16 cellular contexts compared by ENCODE assay signal in genomic region chr2:128358941-128359731, GRCh38. TPM values are rescaled to one million over a fixed set of nuclear protein-coding genes. Genes with fewer than 3 reads are reported as not detected.
DNase-seq lines count a peak whose midpoint lies in the region; ATAC-seq, FAIRE-seq and TF ChIP-seq lines count a peak whose summit lies in the region.
"Had no signal": no experiment of that assay in that cellular context is flagged by ENCODE, and none has a peak within 500 bp of the region (broad histone marks: within the 10 kb centered on the region; RNA-seq: fewer than 3 reads in every experiment).

No MANE protein-coding gene starts in this region.

- H3K4ac ChIP-seq in H1 (replicated peaks; ENCODE audit: insufficient read length, low read depth, low read length), result no peak overlapping the region

- peak overlapping the region; percentile 62; the same call in 1 of the 2 replicates for H2BK15ac ChIP-seq in H1 (ENCODE audit: low read length)

- H4K91ac ChIP-seq in H1 (replicated peaks; ENCODE audit: insufficient read length, low read length), result no peak overlapping the region

- H3K4me1 Mint-ChIP-seq in stimulated activated naive B cell treated with anti-CD40 and anti-IgM and Interleukin-4, amounts not matched to agents 10 μg/mL and 1 μg/mL and 100 μg/mL, for 72 hours, result no peaks in the 10 kb centered on the region

- H3K14ac ChIP-seq in H1 (ENCODE audit: insufficient read length), result no peak overlapping the region

- no peaks in the 10 kb centered on the region for H3K23me2 ChIP-seq in H1 (ENCODE audit: low read depth, low read length)

- no peak overlapping the region for H2AK5ac ChIP-seq in H1 (ENCODE audit: low read depth, low read length)

- no peaks in the 10 kb centered on the region for H3K36me3 ChIP-seq in H1 (ENCODE audit: control insufficient read depth in 2 of 4, insufficient read depth in 4 of 4, low read length in 3 of 4)

- peak overlapping the region; percentile 62; the same call in 1 of the 2 replicates for H2BK12ac ChIP-seq in H1 (ENCODE audit: low read depth, low read length)

- H3K79me2 ChIP-seq in H1 (ENCODE audit: control insufficient read depth in 1 of 2, insufficient read depth in 2 of 2, low read length in 2 of 2), result no peaks in the 10 kb centered on the region

- DNase-seq in activated CD8-positive, alpha-beta memory T cell treated with anti-CD3 and anti-CD28 coated beads for 24 hours, result peak; percentile 17
- no peak for DNase-seq in activated CD8-positive, alpha-beta memory T cell treated with anti-CD3 and anti-CD28 coated beads, Interleukin-2, amount 50 U/mL, for 4 hours
- DNase-seq in H1 (ENCODE audit: low read depth in 1 of 2, low spot score in 2 of 2) (no peak), mesenteric fat pad (ENCODE audit: low spot score) (peak; percentile 86), dedifferentiated amniotic fluid mesenchymal stem cell (ENCODE audit: extremely low spot score) (no peak)
- no peak for DNase-seq in stimulated activated naive B cell treated with anti-CD40 and anti-IgM and Interleukin-4, amounts not matched to agents 10 μg/mL and 1 μg/mL and 100 μg/mL, for 72 hours
- DNase-seq: 8988T, C1 segment of cervical spinal cord, KBM-7, NCI-H1092, NCI-H2107, NCI-H226, NCI-H69 had no signal

- TF ChIP-seq RAD21 in H1 (IDR thresholded peaks at IDR 0.05 in 1 of 2, conservative IDR thresholded peaks at IDR 0.05 in 1 of 2; ENCODE audit: low read depth in 2 of 2, low read length in 2 of 2), result no peak

- TF ChIP-seq EP300 in H1 (IDR thresholded peaks at IDR 0.05; ENCODE audit: borderline replicate concordance in 1 of 2, low read depth in 2 of 2, low read length in 2 of 2), result no peak

- no peak overlapping the region for H3K4me2 ChIP-seq in H1 (ENCODE audit: insufficient read depth in 1 of 2, low read depth in 2 of 2, low read length in 2 of 2)

- no peak for FAIRE-seq in H1 (lab: Jason Lieb, UNC)

- no peaks in the 10 kb centered on the region for H3K27me3 Mint-ChIP-seq in stimulated activated naive B cell treated with anti-CD40 and anti-IgM and Interleukin-4, amounts not matched to agents 10 μg/mL and 1 μg/mL and 100 μg/mL, for 72 hours

- CTCF ChIA-PET in H1 (lab: Charles Lee; ENCODE audit: partially characterized antibody), result interaction anchor here (0.9 to 1.4 kb wide), 3 partner anchors 12 to 35 kb away, joined by 3 to 5 read pairs (median 4); no protein-coding TSS in a partner anchor

- H4K8ac ChIP-seq in H1 (ENCODE audit: extremely low read depth, insufficient read depth, low read length), result no peak overlapping the region

- H3K4me1 ChIP-seq in H1 (replicated peaks in 1 of 4; ENCODE audit: control insufficient read depth in 3 of 4, insufficient read depth in 4 of 4, low read length in 3 of 4), result peaks cover 6 to 25% (median 14%) of the 10 kb centered on the region in 4 experiments

- no peaks in the 10 kb centered on the region for H3K27me3 ChIP-seq in H1 (replicated peaks in 1 of 4; ENCODE audit: control insufficient read depth in 3 of 4, extremely low read depth in 1 of 4, insufficient read depth in 3 of 4, low read length in 3 of 4)

- H3K27ac ChIP-seq in H1 (ENCODE audit: low read depth, low read length), result no peak overlapping the region

- H3K56ac ChIP-seq in H1 (replicated peaks; ENCODE audit: insufficient read length, low read depth, low read length), result no peak overlapping the region

- H3K18ac ChIP-seq in H1 (ENCODE audit: extremely low read depth, low read length), result no peak overlapping the region

- H2BK5ac ChIP-seq in H1 (ENCODE audit: low read depth, low read length), result no peak overlapping the region

- no peaks in the 10 kb centered on the region for H3K9me3 ChIP-seq in H1 (ENCODE audit: insufficient read depth in 2 of 2, low read depth in 1 of 2, low read length in 1 of 2)

- peaks cover 0 to 4% of the 10 kb centered on the region in 2 donors for H3K36me3 Mint-ChIP-seq in stimulated activated naive B cell treated with anti-CD40 and anti-IgM and Interleukin-4, amounts not matched to agents 10 μg/mL and 1 μg/mL and 100 μg/mL, for 72 hours

- no peak overlapping the region for H3K4me3 ChIP-seq in H1 (ENCODE audit: extremely low read depth in 1 of 4, insufficient read depth in 2 of 4, low read depth in 3 of 4, low read length in 4 of 4)

- TF ChIP-seq POLR2A in H1 (IDR thresholded peaks at IDR 0.05; ENCODE audit: control extremely low read depth in 1 of 2, low read depth in 2 of 2, low read length in 2 of 2), result no peak

- no peak for ATAC-seq in stimulated activated naive B cell treated with anti-CD40 and anti-IgM and Interleukin-4, amounts not matched to agents 10 μg/mL and 1 μg/mL and 100 μg/mL, for 72 hours (replicated peaks)
- ATAC-seq in HG02970 (IDR thresholded peaks at IDR 0.05; ENCODE audit: low FRiP score, unreplicated experiment), result no peak
- no peak for ATAC-seq in GM19397 (IDR thresholded peaks at IDR 0.05; ENCODE audit: unreplicated experiment)
- ATAC-seq: Panc1 had no signal

- H2BK20ac ChIP-seq in H1 (ENCODE audit: low read length), result peak overlapping the region; percentile 13; the same call in 1 of the 2 replicates

- H4K20me1 ChIP-seq in H1 (replicated peaks in 1 of 2; ENCODE audit: control insufficient read depth in 1 of 2, insufficient read depth in 2 of 2, low read length in 2 of 2), result no peaks in the 10 kb centered on the region

- 94% methylated on average over 16 of the region's 16 CpGs; no CpG with 5 or more reads in 1 of the 2 experiments for WGBS in H1 (ENCODE audit: extremely low coverage in 1 of 2, insufficient coverage in 1 of 2, insufficient read length in 1 of 2, insufficient replicate concordance in 2 of 2, low coverage in 1 of 2, low lambda C conversion rate in 2 of 2, missing lambda C conversion rate in 1 of 2), 2 experiments

- H2BK120ac ChIP-seq in H1 (replicated peaks; ENCODE audit: low read depth, low read length), result no peak overlapping the region

- H3K27ac Mint-ChIP-seq in stimulated activated naive B cell treated with anti-CD40 and anti-IgM and Interleukin-4, amounts not matched to agents 10 μg/mL and 1 μg/mL and 100 μg/mL, for 72 hours, result peak overlapping the region; percentile 51

- H3K4me3 Mint-ChIP-seq in stimulated activated naive B cell treated with anti-CD40 and anti-IgM and Interleukin-4, amounts not matched to agents 10 μg/mL and 1 μg/mL and 100 μg/mL, for 72 hours, result no peak overlapping the region

- no peak overlapping the region for H3K9ac ChIP-seq in H1 (replicated peaks in 1 of 4; ENCODE audit: extremely low read depth in 1 of 4, low read depth in 3 of 4, low read length in 3 of 4)

- TF ChIP-seq CTCF in H1 (IDR thresholded peaks at IDR 0.05; ENCODE audit: control extremely low read depth in 1 of 3, insufficient read depth in 1 of 3, low read depth in 1 of 3, low read length in 3 of 3), result no peak

- no peak overlapping the region for H2AFZ ChIP-seq in H1 (ENCODE audit: low read length)

- POLR2A ChIA-PET in H1 (lab: Charles Lee; ENCODE audit: partially characterized antibody), result no interaction called here

- H3K79me1 ChIP-seq in H1 (ENCODE audit: low read depth, low read length), result no peaks in the 10 kb centered on the region

- no peak overlapping the region for H4K5ac ChIP-seq in H1 (ENCODE audit: insufficient read length, low read depth, low read length)

- no peaks in the 10 kb centered on the region for H3K9me3 Mint-ChIP-seq in stimulated activated naive B cell treated with anti-CD40 and anti-IgM and Interleukin-4, amounts not matched to agents 10 μg/mL and 1 μg/mL and 100 μg/mL, for 72 hours

- no peak overlapping the region for H3K23ac ChIP-seq in H1 (ENCODE audit: insufficient read length)

TF ChIP-seq in H1, 55 proteins besides CTCF, POLR2A, EP300 and RAD21:
- TF ChIP-seq KDM5A (IDR thresholded peaks at IDR 0.05; ENCODE audit: low read length) (no peak), RBBP5 (IDR thresholded peaks at IDR 0.05; ENCODE audit: borderline replicate concordance, low read depth, low read length) (no peak), JUND (IDR thresholded peaks at IDR 0.05; ENCODE audit: low read length) (no peak), RXRA (IDR thresholded peaks at IDR 0.05; ENCODE audit: insufficient read depth, low read depth, low read length) (no peak), SIRT6 (IDR thresholded peaks at IDR 0.05; ENCODE audit: low read length) (no peak), ATF2 (IDR thresholded peaks at IDR 0.05; ENCODE audit: low read length) (no peak), CTBP2 (IDR thresholded peaks at IDR 0.05; ENCODE audit: borderline replicate concordance, insufficient read depth, insufficient read length, low read length) (no peak), SAP30 (IDR thresholded peaks at IDR 0.05; ENCODE audit: insufficient read depth, insufficient replicate concordance, low read length) (no peak), SIX5 (IDR thresholded peaks at IDR 0.05; ENCODE audit: low read depth, low read length) (no peak), BRCA1 (IDR thresholded peaks at IDR 0.05; ENCODE audit: low read depth, low read length) (no peak), POLR2AphosphoS5 (IDR thresholded peaks at IDR 0.05; ENCODE audit: low read depth, low read length) (no peak), E2F6 (IDR thresholded peaks at IDR 0.05) (no peak)

RNA-seq across cellular contexts. Expression of gene HS6ST1, which starts 40.5 kb away (rescaled TPM):
- total RNA-seq in H1 (2021; fragmentation: NEBNext Ultra II Directional; extraction: Animal tissue kit (Norgen Biotek cat#: 25700)), result 72.8 and 74.6 TPM in 2 replicates
- polyA plus RNA-seq in H1 (2011; rRNA removed), result 37.4 and 61.3 TPM in 2 replicates
- polyA plus RNA-seq in H1 (2011; cell fraction: cytosol; rRNA removed), result 37.9 TPM
- polyA plus RNA-seq in H1 (2011; cell fraction: nucleus; rRNA removed), result 51.0 TPM
- polyA plus RNA-seq in H1 (2012, experiment 1 of 2), result 44.2 to 60.1 TPM (median 56.3 TPM) in 4 replicates
- polyA plus RNA-seq in H1 (2012, experiment 2 of 2), result 57.3 TPM
- 41.0 TPM for polyA plus RNA-seq in H1 (2013, experiment 1 of 2)
- 45.1 TPM for polyA plus RNA-seq in H1 (2013, experiment 2 of 2)
- 26.9 and 34.9 TPM in 2 replicates for polyA minus RNA-seq in H1 (2011; rRNA and poly(A)+ RNA removed)
- polyA minus RNA-seq in H1 (2011; cell fraction: cytosol; rRNA and poly(A)+ RNA removed), result 49.1 TPM
- polyA minus RNA-seq in H1 (2011; cell fraction: nucleus; rRNA and poly(A)+ RNA removed), result 74.6 TPM
- total RNA-seq in mesenteric fat pad, result 38.4 TPM

Comparison
In these comparisons a context has a peak if more than half of its experiments do, and no peak if none do; other contexts are left out.
1. DNase-seq: peak in activated CD8-positive, alpha-beta memory T cell treated with anti-CD3 and anti-CD28 coated beads for 24 hours (single experiment) and mesenteric fat pad (single experiment); none in activated CD8-positive, alpha-beta memory T cell treated with anti-CD3 and anti-CD28 coated beads, Interleukin-2, amount 50 U/mL, for 4 hours (single experiment), H1 (0 of 2), stimulated activated naive B cell treated with anti-CD40 and anti-IgM and Interleukin-4, amounts not matched to agents 10 μg/mL and 1 μg/mL and 100 μg/mL, for 72 hours (single experiment) and dedifferentiated amniotic fluid mesenchymal stem cell (single experiment).